8 cellular contexts compared by ENCODE assay signal in genomic region chr22:17706451-17706900, GRCh38.
DNase-seq lines count a peak whose midpoint lies in the region; ATAC-seq and TF ChIP-seq lines count a peak whose summit lies in the region.

No MANE protein-coding gene starts in this region.

- H3K4me1 Mint-ChIP-seq in T-cell: peaks cover 10 to 17% (median 15%) of the 10 kb centered on the region in 3 donors

- CTCF ChIA-PET in BJ (lab: Yijun Ruan, JAX): interaction anchor here (1.1 to 2.0 kb wide), 2 partner anchors 78 to 148 kb away, joined by 3 to 4 read pairs; no protein-coding TSS in a partner anchor
- CTCF ChIA-PET in T-cell (lab: Charles Lee): interaction anchor here in 1 of 2 donors (0.8 to 1.1 kb wide), 2 partner anchors 65 to 67 kb away, joined by 3 to 5 read pairs; partner anchors contain the start of gene BCL2L13

- peaks cover 1% of the 10 kb centered on the region for H3K36me3 ChIP-seq in BJ (ENCODE audit: control insufficient read depth, insufficient read depth, low read length)

- H3K27me3 ChIP-seq in BJ (ENCODE audit: control insufficient read depth, insufficient read depth, low read length): no peaks in the 10 kb centered on the region

- peaks cover 17% of the 10 kb centered on the region for H3K36me3 Mint-ChIP-seq in T-cell

- no peak for TF ChIP-seq CTCF in BJ (IDR thresholded peaks at IDR 0.05; ENCODE audit: insufficient read depth, low read depth, low read length)

- no peaks in the 10 kb centered on the region for H3K9me3 Mint-ChIP-seq in T-cell

- H3K27ac Mint-ChIP-seq in T-cell: peak overlapping the region; percentile 77 to 95

- no peaks in the 10 kb centered on the region for H3K27me3 Mint-ChIP-seq in T-cell

- DNase-seq in BJ (ENCODE audit: low read depth) (peak; percentile 82), T-cell (peak in 11 of 34 experiments; percentile 1 to 25 (median 2)), kidney tubule cell (ENCODE audit: low spot score) (peak; percentile 95), NCI-H2107 treated with DMSO at 0.1 percent for 48 hours (lab: John Stamatoyannopoulos, UW; ENCODE audit: unreplicated experiment) (no peak)
- DNase-seq in central memory CD4-positive, alpha-beta T cell: peak; percentile 17
- peak; percentile 33 for DNase-seq in stimulated activated CD4-positive, alpha-beta T cell treated with anti-CD3 and anti-CD28 coated beads, Interleukin-2, amount 100 ng/mL, for 4 hours (ENCODE audit: low read depth)

- peak overlapping the region; percentile 60 to 77 (median 65) for H3K4me3 Mint-ChIP-seq in T-cell

- ATAC-seq in GM19438 (IDR thresholded peaks at IDR 0.05; ENCODE audit: low read depth, unreplicated experiment) (peak; percentile 76), HG03575 (IDR thresholded peaks at IDR 0.05; ENCODE audit: extremely low read depth, insufficient number of reproducible peaks, low FRiP score, unreplicated experiment) (peak; percentile 78), T-cell (replicated peaks in 1 of 4) (peak; percentile 78 to 93 (median 82))

- H3K4me3 ChIP-seq in BJ (ENCODE audit: low read depth, low read length): peak overlapping the region; percentile 15

- POLR2A ChIA-PET in BJ (lab: Charles Lee) (no interaction called here), T-cell (lab: Charles Lee) (interaction anchor here in 1 of 2 donors (0.6 kb wide), 1 partner anchor 58 kb away, joined by 5 read pairs; no protein-coding TSS in a partner anchor)
